In genomic region chr7:100832281-100832633, GRCh38 we compare ENCODE assay signal across 1 cellular context.
TF ChIP-seq lines count a peak whose summit lies in the region.

No MANE protein-coding gene starts in this region.

TF ChIP-seq in HepG2, 621 proteins besides CTCF, POLR2A, EP300 and RAD21:
- TF ChIP-seq, protein P1, sequence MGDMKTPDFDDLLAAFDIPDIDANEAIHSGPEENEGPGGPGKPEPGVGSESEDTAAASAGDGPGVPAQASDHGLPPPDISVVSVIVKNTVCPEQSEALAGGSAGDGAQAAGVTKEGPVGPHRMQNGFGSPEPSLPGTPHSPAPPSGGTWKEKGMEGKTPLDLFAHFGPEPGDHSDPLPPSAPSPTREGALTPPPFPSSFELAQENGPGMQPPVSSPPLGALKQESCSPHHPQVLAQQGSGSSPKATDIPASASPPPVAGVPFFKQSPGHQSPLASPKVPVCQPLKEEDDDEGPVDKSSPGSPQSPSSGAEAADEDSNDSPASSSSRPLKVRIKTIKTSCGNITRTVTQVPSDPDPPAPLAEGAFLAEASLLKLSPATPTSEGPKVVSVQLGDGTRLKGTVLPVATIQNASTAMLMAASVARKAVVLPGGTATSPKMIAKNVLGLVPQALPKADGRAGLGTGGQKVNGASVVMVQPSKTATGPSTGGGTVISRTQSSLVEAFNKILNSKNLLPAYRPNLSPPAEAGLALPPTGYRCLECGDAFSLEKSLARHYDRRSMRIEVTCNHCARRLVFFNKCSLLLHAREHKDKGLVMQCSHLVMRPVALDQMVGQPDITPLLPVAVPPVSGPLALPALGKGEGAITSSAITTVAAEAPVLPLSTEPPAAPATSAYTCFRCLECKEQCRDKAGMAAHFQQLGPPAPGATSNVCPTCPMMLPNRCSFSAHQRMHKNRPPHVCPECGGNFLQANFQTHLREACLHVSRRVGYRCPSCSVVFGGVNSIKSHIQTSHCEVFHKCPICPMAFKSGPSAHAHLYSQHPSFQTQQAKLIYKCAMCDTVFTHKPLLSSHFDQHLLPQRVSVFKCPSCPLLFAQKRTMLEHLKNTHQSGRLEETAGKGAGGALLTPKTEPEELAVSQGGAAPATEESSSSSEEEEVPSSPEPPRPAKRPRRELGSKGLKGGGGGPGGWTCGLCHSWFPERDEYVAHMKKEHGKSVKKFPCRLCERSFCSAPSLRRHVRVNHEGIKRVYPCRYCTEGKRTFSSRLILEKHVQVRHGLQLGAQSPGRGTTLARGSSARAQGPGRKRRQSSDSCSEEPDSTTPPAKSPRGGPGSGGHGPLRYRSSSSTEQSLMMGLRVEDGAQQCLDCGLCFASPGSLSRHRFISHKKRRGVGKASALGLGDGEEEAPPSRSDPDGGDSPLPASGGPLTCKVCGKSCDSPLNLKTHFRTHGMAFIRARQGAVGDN (CRISPR knock-in tag; IDR thresholded peaks at IDR 0.05), result peak; percentile 7; the same call in 1 of the 2 replicates
- TF ChIP-seq NKX3-1 (CRISPR knock-in tag; IDR thresholded peaks at IDR 0.05) (peak; percentile 32; the same call in 1 of the 2 replicates), ZNF207 (IDR thresholded peaks at IDR 0.05; ENCODE audit: borderline replicate concordance) (no peak), ZNF883 (CRISPR knock-in tag; IDR thresholded peaks at IDR 0.05; ENCODE audit: not compliant biosample characterization) (no peak), ZNF775 (CRISPR knock-in tag; IDR thresholded peaks at IDR 0.05; ENCODE audit: borderline replicate concordance) (no peak), ZNF121 (CRISPR knock-in tag; IDR thresholded peaks at IDR 0.05) (peak; percentile 91), MEIS1 (CRISPR knock-in tag; IDR thresholded peaks at IDR 0.05; ENCODE audit: borderline replicate concordance) (no peak), ZNF263 (CRISPR knock-in tag; IDR thresholded peaks at IDR 0.05) (no peak), DDIT3 (CRISPR knock-in tag; IDR thresholded peaks at IDR 0.05) (no peak), ZNF770 (CRISPR knock-in tag; IDR thresholded peaks at IDR 0.05) (peak; percentile 92), CREB1 (IDR thresholded peaks at IDR 0.05) (no peak), CREB1 (CRISPR knock-in tag; IDR thresholded peaks at IDR 0.05) (0 out of 2 replicates have a peak, but pooled peaks have one; percentile 8), ZNF275 (CRISPR knock-in tag; IDR thresholded peaks at IDR 0.05; ENCODE audit: borderline replicate concordance) (0 out of 2 replicates have a peak, but pooled peaks have one; percentile 29), ZBTB26 (CRISPR knock-in tag; IDR thresholded peaks at IDR 0.05; ENCODE audit: borderline replicate concordance) (no peak)
- TF ChIP-seq, protein P2, sequence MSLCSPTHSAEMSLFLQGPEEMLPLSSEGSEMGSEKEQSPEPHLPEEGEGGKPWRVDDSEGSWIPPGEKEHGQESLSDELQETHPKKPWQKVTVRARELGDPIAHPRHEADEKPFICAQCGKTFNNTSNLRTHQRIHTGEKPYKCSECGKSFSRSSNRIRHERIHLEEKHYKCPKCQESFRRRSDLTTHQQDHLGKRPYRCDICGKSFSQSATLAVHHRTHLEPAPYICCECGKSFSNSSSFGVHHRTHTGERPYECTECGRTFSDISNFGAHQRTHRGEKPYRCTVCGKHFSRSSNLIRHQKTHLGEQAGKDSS (CRISPR knock-in tag; IDR thresholded peaks at IDR 0.05; ENCODE audit: borderline replicate concordance, low read depth), result no peak
